In genomic region chr6:7541175-7542064, GRCh38 we compare ENCODE assay signal across 8 cellular contexts. TPM values are rescaled to one million over a fixed set of nuclear protein-coding genes. Genes with fewer than 3 reads are reported as not detected.
A peak's percentile ranks its signal among the peaks of the same experiment; 100 is the strongest.
DNase-seq lines count a peak whose midpoint lies in the region; ATAC-seq, FAIRE-seq and TF ChIP-seq lines count a peak whose summit lies in the region.

Gene DSP, plus strand, starts transcription at chr6:7541671. Its CDS starts 245 bp downstream, at chr6:7541916.

- H3K4me1 ChIP-seq in neuron (ENCODE audit: insufficient read depth, low read length) = peaks cover 8% of the 10 kb centered on the region

- peak within 1 kb of the TSS; percentile 74 for H2AFZ ChIP-seq in neuron (ENCODE audit: low read depth, low read length)

- TF ChIP-seq CTCF in NB4 (IDR thresholded peaks at IDR 0.05; ENCODE audit: low read depth, low read length) = no peak

- peaks cover 86% of the 10 kb centered on the region for H3K27me3 ChIP-seq in neuron (ENCODE audit: insufficient read depth, low read length)

- no peaks in the 10 kb centered on the region for H3K36me3 ChIP-seq in neuron (ENCODE audit: insufficient read depth, low read length)

- DNase-seq in GM04504 (ENCODE audit: low read depth) (peak; percentile 17), NB4 (ENCODE audit: low read depth) (peak; percentile 61), frontal cortex (ENCODE audit: low spot score in 2 of 2) (peak; percentile 37 to 38)
- DNase-seq in activated T-cell treated with anti-CD3 and anti-CD28 coated beads, Interleukin-2, amount 50 U/mL, for 1 hour = peak; percentile 30

- ATAC-seq in HG03378 (IDR thresholded peaks at IDR 0.05; ENCODE audit: unreplicated experiment) = no peak
- ATAC-seq in GM21381 (IDR thresholded peaks at IDR 0.05; ENCODE audit: unreplicated experiment) = no peak
- no peak for ATAC-seq in HG03571 (IDR thresholded peaks at IDR 0.05; ENCODE audit: unreplicated experiment)

- H3K4me3 ChIP-seq in NB4 (ENCODE audit: low read depth, low read length) (peak within 1 kb of the TSS; percentile 39), neuron (ENCODE audit: low read length) (peak within 1 kb of the TSS; percentile 15)

- no peak for FAIRE-seq in frontal cortex (lab: Jason Lieb, UNC)

- TF ChIP-seq POLR2A in NB4 (IDR thresholded peaks at IDR 0.05; ENCODE audit: extremely low read depth, insufficient read length) = no peak

- peaks cover 8% of the 10 kb centered on the region for H3K9me3 ChIP-seq in neuron (ENCODE audit: low read length)

RNA-seq across cellular contexts. Expression of gene DSP, which starts in this region (rescaled TPM):
- 6.9 TPM for total RNA-seq in frontal cortex
